ENCODE assay signal across 14 cellular contexts in genomic region chr20:45783656-45784294, GRCh38. TPM values are rescaled to one million over a fixed set of nuclear protein-coding genes. Genes with fewer than 3 reads are reported as not detected.
DNase-seq lines count a peak whose midpoint lies in the region; ATAC-seq and TF ChIP-seq lines count a peak whose summit lies in the region.
"Had no signal": no experiment of that assay in that cellular context is flagged by ENCODE, and none has a peak within 500 bp of the region (broad histone marks: within the 10 kb centered on the region; RNA-seq: fewer than 3 reads in every experiment).

No MANE protein-coding gene starts in this region.

- POLR2A ChIA-PET in CD4-positive, alpha-beta T cell (lab: Charles Lee) = no interaction called here

- H3K4me1 ChIP-seq in body of pancreas = peaks cover 46% of the 10 kb centered on the region

- H3K27me3 ChIP-seq in MG63 (no peaks in the 10 kb centered on the region), body of pancreas (no peaks in the 10 kb centered on the region)
- H3K27me3 ChIP-seq in CD4-positive, alpha-beta T cell (ENCODE audit: control insufficient read depth, insufficient read depth, low read length) = no peaks in the 10 kb centered on the region
- H3K27me3 ChIP-seq: brain microvascular endothelial cell had no signal

- CTCF ChIA-PET in CD4-positive, alpha-beta T cell (lab: Charles Lee) = no interaction called here

- H3K4me1 Mint-ChIP-seq in CD4-positive, alpha-beta T cell (ENCODE audit: low read depth) = no peaks in the 10 kb centered on the region
- H3K4me1 Mint-ChIP-seq: natural killer cell had no signal

- DNase-seq in MG63 (peak; percentile 26), body of pancreas (peak; percentile 55 to 77 (median 68)), left colon (peak; percentile 67 to 76), substantia nigra (lab: John Stamatoyannopoulos, UW) (peak in 37 of 49 donors; percentile 1 to 70 (median 29))
- no peak for DNase-seq in CD4-positive, alpha-beta T cell
- DNase-seq: brain microvascular endothelial cell, natural killer cell, OCI-M1 had no signal

- H3K4me3 ChIP-seq in MG63 (no peak overlapping the region), body of pancreas (no peak overlapping the region)

- 36 to 40% methylated on average over 6 of the region's 6 CpGs for WGBS in body of pancreas, 2 donors

- H3K27me3 Mint-ChIP-seq in CD4-positive, alpha-beta T cell = no peaks in the 10 kb centered on the region
- H3K27me3 Mint-ChIP-seq: stimulated activated memory B cell treated with anti-CD40 and anti-IgM and Interleukin-4, amounts not matched to agents 10 μg/mL and 1 μg/mL and 100 μg/mL, for 72 hours had no signal

- H3K36me3 ChIP-seq in MG63 = no peaks in the 10 kb centered on the region
- no peaks in the 10 kb centered on the region for H3K36me3 ChIP-seq in body of pancreas (replicated peaks in 1 of 2; ENCODE audit: insufficient read depth in 1 of 2, low read depth in 2 of 2)
- H3K36me3 ChIP-seq: brain microvascular endothelial cell had no signal

- H3K27ac ChIP-seq in body of pancreas (peak overlapping the region in 1 of 4 donors; percentile 13), substantia nigra (ENCODE audit: low read depth, low read length, poor library complexity, severe bottlenecking) (no peak overlapping the region)
- H3K27ac ChIP-seq in CD4-positive, alpha-beta T cell (ENCODE audit: low read depth, low read length) = no peak overlapping the region
- H3K27ac ChIP-seq: brain microvascular endothelial cell, KMS-11, VCaP had no signal

- intact Hi-C loops in body of pancreas (cut with DNase I) = no loop called here
- intact Hi-C loops in left colon (cut with DNase I, micrococcal nuclease) = no loop called here
- intact Hi-C loops in CD4-positive, alpha-beta T cell (cut with DNase I, micrococcal nuclease) = no loop called here

- TF ChIP-seq POLR2A in body of pancreas (IDR thresholded peaks at IDR 0.05) = no peak

- no peaks in the 10 kb centered on the region for H3K9me3 Mint-ChIP-seq in CD4-positive, alpha-beta T cell
- H3K9me3 Mint-ChIP-seq: natural killer cell; stimulated activated memory B cell treated with anti-CD40 and anti-IgM and Interleukin-4, amounts not matched to agents 10 μg/mL and 1 μg/mL and 100 μg/mL, for 72 hours had no signal

- H3K9me3 ChIP-seq in MG63 = no peaks in the 10 kb centered on the region
- H3K9me3 ChIP-seq in body of pancreas = no peaks in the 10 kb centered on the region
- H3K9me3 ChIP-seq in CD4-positive, alpha-beta T cell (ENCODE audit: control insufficient read depth, low read length) = no peaks in the 10 kb centered on the region

- ATAC-seq in body of pancreas = no peak
- peak; percentile 49 for ATAC-seq in left colon
- ATAC-seq in HG03135 (IDR thresholded peaks at IDR 0.05; ENCODE audit: unreplicated experiment) = no peak
- ATAC-seq in HG03469 (IDR thresholded peaks at IDR 0.05; ENCODE audit: unreplicated experiment) = no peak
- ATAC-seq in CD4-positive, alpha-beta T cell (ENCODE audit: poor library complexity) = no peak
- ATAC-seq: natural killer cell; stimulated activated memory B cell treated with anti-CD40 and anti-IgM and Interleukin-4, amounts not matched to agents 10 μg/mL and 1 μg/mL and 100 μg/mL, for 72 hours had no signal

- H3K27ac Mint-ChIP-seq in CD4-positive, alpha-beta T cell = no peak overlapping the region
- H3K27ac Mint-ChIP-seq: natural killer cell; stimulated activated memory B cell treated with anti-CD40 and anti-IgM and Interleukin-4, amounts not matched to agents 10 μg/mL and 1 μg/mL and 100 μg/mL, for 72 hours had no signal

- H3K36me3 Mint-ChIP-seq in CD4-positive, alpha-beta T cell (ENCODE audit: low read depth) = no peaks in the 10 kb centered on the region
- H3K36me3 Mint-ChIP-seq: natural killer cell; stimulated activated memory B cell treated with anti-CD40 and anti-IgM and Interleukin-4, amounts not matched to agents 10 μg/mL and 1 μg/mL and 100 μg/mL, for 72 hours had no signal

- TF ChIP-seq CTCF in body of pancreas (IDR thresholded peaks at IDR 0.05) = no peak
- no peak for TF ChIP-seq CTCF in CD4-positive, alpha-beta T cell (IDR thresholded peaks at IDR 0.05)

- no peak overlapping the region for H3K4me3 Mint-ChIP-seq in CD4-positive, alpha-beta T cell
- H3K4me3 Mint-ChIP-seq: natural killer cell; stimulated activated memory B cell treated with anti-CD40 and anti-IgM and Interleukin-4, amounts not matched to agents 10 μg/mL and 1 μg/mL and 100 μg/mL, for 72 hours had no signal

RNA-seq across cellular contexts. Expression of gene WFDC3, which starts 7.9 kb away (rescaled TPM):
- total RNA-seq in MG63 (2014; rRNA removed; shearing (Covaris generic); ENCODE audit: low replicate concordance) = 0.59 TPM in 1 of 2 replicates, not detected in the other
- not detected for total RNA-seq in body of pancreas
- total RNA-seq in left colon = 1 to 10 TPM; 2.3 to 9.8 TPM
- not detected for total RNA-seq in CD4-positive, alpha-beta T cell
- total RNA-seq: endothelial cell of umbilical vein, natural killer cell had no signal

RNA-seq across cellular contexts. Expression of gene DNTTIP1, which starts 8.0 kb away (rescaled TPM):
- total RNA-seq in MG63 (2014; rRNA removed; shearing (Covaris generic); ENCODE audit: low replicate concordance) = 50.3 and 70.0 TPM in 2 replicates
- total RNA-seq in body of pancreas (10 to 100 TPM; 14.8 to 18.9 TPM), left colon (10 to 100 TPM; 50.9 to 60.5 TPM)
- 10 to 100 TPM in 1 of 2 experiments, 1 to 10 TPM in 1; 9.3 to 10.4 TPM for total RNA-seq in CD4-positive, alpha-beta T cell

RNA-seq across cellular contexts. Expression of gene UBE2C, which starts 28.7 kb away (rescaled TPM):
- total RNA-seq in MG63 (2014; rRNA removed; shearing (Covaris generic); ENCODE audit: low replicate concordance) = 69.5 and 72.7 TPM in 2 replicates
- total RNA-seq in body of pancreas (not detected), left colon (10 to 100 TPM in 1 of 2 donors, 1 to 10 TPM in 1; 6.8 to 22.3 TPM)
- total RNA-seq in CD4-positive, alpha-beta T cell = under 1 TPM; 0.52 to 0.64 TPM

RNA-seq across cellular contexts. Expression of gene TNNC2, which starts 43.3 kb away (rescaled TPM):
- total RNA-seq in MG63 (2014; rRNA removed; shearing (Covaris generic); ENCODE audit: low replicate concordance) = not detected in 2 replicates
- total RNA-seq in body of pancreas (not detected), left colon (1 to 10 TPM; 3.9 to 5.1 TPM)
- total RNA-seq in CD4-positive, alpha-beta T cell = 1 to 10 TPM; 1.2 to 1.5 TPM
- total RNA-seq: endothelial cell of umbilical vein had no signal

RNA-seq across cellular contexts. Expression of gene SNX21, which starts 49.8 kb away (rescaled TPM):
- total RNA-seq in MG63 (2014; rRNA removed; shearing (Covaris generic); ENCODE audit: low replicate concordance) = 55.6 and 74.9 TPM in 2 replicates
- total RNA-seq in body of pancreas (10 to 100 TPM; 42.8 to 46.5 TPM), left colon (10 to 100 TPM; 14.4 to 15.8 TPM)
- under 1 TPM; 0.36 to 0.89 TPM for total RNA-seq in CD4-positive, alpha-beta T cell

Comparison
In these comparisons a context has a peak if more than half of its experiments do, and no peak if none do; other contexts are left out.
1. DNase-seq: peak in MG63 (single experiment), body of pancreas (4 of 4), left colon (2 of 2) and substantia nigra (37 of 49); none in CD4-positive, alpha-beta T cell (0 of 10).
2. RNA of gene UBE2C, which starts 28.7 kb away (total RNA-seq): 69.5 to 72.7 TPM in MG63 and 6.8 to 22.3 TPM in left colon; 0.52 to 0.64 TPM in CD4-positive, alpha-beta T cell and not detected in body of pancreas; every median in the first group is over 4 times any median in the second.